ENCODE assay signal across 10 cellular contexts in genomic region chr14:36604757-36605505, GRCh38. TPM values are rescaled to one million over a fixed set of nuclear protein-coding genes. Genes with fewer than 3 reads are reported as not detected.
A peak's percentile ranks its signal among the peaks of the same experiment; 100 is the strongest.
DNase-seq lines count a peak whose midpoint lies in the region; ATAC-seq, FAIRE-seq and TF ChIP-seq lines count a peak whose summit lies in the region.
"Had no signal": no experiment of that assay in that cellular context is flagged by ENCODE, and none has a peak within 500 bp of the region (broad histone marks: within the 10 kb centered on the region; RNA-seq: fewer than 3 reads in every experiment).

No MANE protein-coding gene starts in this region.

- no peak overlapping the region for H2BK20ac ChIP-seq in H9 (ENCODE audit: low read depth, low read length, poor library complexity, severe bottlenecking)

- WGBS in H9 (ENCODE audit: extremely low coverage, insufficient read length, low lambda C conversion rate): no CpG with 5 or more reads among the region's 4 CpGs

- H2BK15ac ChIP-seq in H9 (ENCODE audit: low read depth, low read length): no peak overlapping the region

- peak; percentile 50 for DNase-seq in activated CD8-positive, alpha-beta memory T cell treated with anti-CD3 and anti-CD28 coated beads, Interleukin-2, amount 10 ng/mL, durations not matched to agents 7 days and 5 days
- no peak for DNase-seq in activated CD8-positive, alpha-beta memory T cell treated with anti-CD3 and anti-CD28 coated beads, Interleukin-2, amount 50 U/mL, for 4 hours
- DNase-seq in H9: peak; percentile 69
- DNase-seq in M059J (ENCODE audit: low read depth): peak; percentile 75
- peak; percentile 84 for DNase-seq in OCI-M1 (lab: John Stamatoyannopoulos, UW)
- DNase-seq in bronchial epithelial cell (ENCODE audit: low read depth): peak; percentile 69
- DNase-seq in kidney tubule cell (ENCODE audit: low spot score): peak; percentile 80
- DNase-seq in thoracic aorta (ENCODE audit: low spot score): no peak

- H3K36me3 ChIP-seq in bronchial epithelial cell (ENCODE audit: control insufficient read depth, insufficient read depth, low read length): no peaks in the 10 kb centered on the region
- H3K36me3 ChIP-seq in thoracic aorta: no peaks in the 10 kb centered on the region

- no peak overlapping the region for H2AFZ ChIP-seq in H9 (ENCODE audit: low read length)

- no peak overlapping the region for H4K8ac ChIP-seq in H9 (replicated peaks; ENCODE audit: insufficient read length, low read depth, low read length)

- H3K79me1 ChIP-seq in H9 (ENCODE audit: insufficient read depth, low read depth, low read length, poor library complexity, severe bottlenecking): no peaks in the 10 kb centered on the region

- no peaks in the 10 kb centered on the region for H3K79me2 ChIP-seq in H9 (ENCODE audit: insufficient read depth, low read length)

- no peak overlapping the region for H3K4ac ChIP-seq in H9 (ENCODE audit: low read depth, low read length)

- H3K4me3 ChIP-seq in bronchial epithelial cell (ENCODE audit: low read depth, low read length): no peak overlapping the region
- no peak overlapping the region for H3K4me3 ChIP-seq in thoracic aorta

- CTCF ChIA-PET in activated CD8-positive, alpha-beta memory T cell treated with anti-CD3 and anti-CD28 coated beads, Interleukin-2, amount 10 ng/mL, durations not matched to agents 7 days and 5 days (lab: Charles Lee): interaction anchor here (0.6 to 2.4 kb wide), 7 partner anchors 11 to 750 kb away, joined by 3 to 18 read pairs (median 3); no protein-coding TSS in a partner anchor

- no peak overlapping the region for H4K5ac ChIP-seq in H9 (ENCODE audit: insufficient read length, low read depth, low read length)

- H3K23ac ChIP-seq in H9 (ENCODE audit: insufficient read length, low read depth, low read length): no peak overlapping the region

- no peaks in the 10 kb centered on the region for H3K4me1 Mint-ChIP-seq in activated CD8-positive, alpha-beta memory T cell treated with anti-CD3 and anti-CD28 coated beads, Interleukin-2, amount 10 ng/mL, durations not matched to agents 7 days and 5 days
- peaks cover 18 to 21% of the 10 kb centered on the region in 2 experiments for H3K4me1 Mint-ChIP-seq in H9
- H3K4me1 Mint-ChIP-seq: CD8-positive, alpha-beta memory T cell had no signal

- no peak overlapping the region for H3K56ac ChIP-seq in H9 (ENCODE audit: insufficient read length, low read depth, low read length)

- no peak overlapping the region for H2BK120ac ChIP-seq in H9 (ENCODE audit: low read depth, low read length, poor library complexity, severe bottlenecking)

- no peaks in the 10 kb centered on the region for H3K23me2 ChIP-seq in H9 (ENCODE audit: insufficient read length, low read depth, low read length, poor library complexity, severe bottlenecking)

- H3K36me3 Mint-ChIP-seq in activated CD8-positive, alpha-beta memory T cell treated with anti-CD3 and anti-CD28 coated beads, Interleukin-2, amount 10 ng/mL, durations not matched to agents 7 days and 5 days: no peaks in the 10 kb centered on the region
- no peaks in the 10 kb centered on the region for H3K36me3 Mint-ChIP-seq in H9 (ENCODE audit: insufficient read depth in 1 of 3, low read depth in 3 of 3)
- H3K36me3 Mint-ChIP-seq: CD8-positive, alpha-beta memory T cell had no signal

- H3K9me3 ChIP-seq in H9 (ENCODE audit: control insufficient read depth, low read depth, low read length) (no peaks in the 10 kb centered on the region), thoracic aorta (no peaks in the 10 kb centered on the region)

- TF ChIP-seq CTCF in H9 (conservative IDR thresholded peaks at IDR 0.05): peak; percentile 80
- TF ChIP-seq CTCF in bronchial epithelial cell (IDR thresholded peaks at IDR 0.05; ENCODE audit: insufficient read depth, low read length, severe bottlenecking): peak; percentile 79
- peak; percentile 54 for TF ChIP-seq CTCF in thoracic aorta (IDR thresholded peaks at IDR 0.05)

- H3T11ph ChIP-seq in H9 (ENCODE audit: low read length): no peak overlapping the region

- H3K14ac ChIP-seq in H9 (ENCODE audit: insufficient read depth, low read length): no peak overlapping the region

- no peak overlapping the region for H3K9ac ChIP-seq in H9 (ENCODE audit: extremely low read depth, insufficient read length, low read length)

- no peak overlapping the region for H2AK5ac ChIP-seq in H9 (ENCODE audit: insufficient read length, low read length)

- no peak for ATAC-seq in activated CD8-positive, alpha-beta memory T cell treated with anti-CD3 and anti-CD28 coated beads, Interleukin-2, amount 10 ng/mL, durations not matched to agents 7 days and 5 days
- no peak for ATAC-seq in thoracic aorta (ENCODE audit: insufficient number of reproducible peaks, low FRiP score, low read depth)
- ATAC-seq: effector memory CD8-positive, alpha-beta T cell had no signal

- H2BK12ac ChIP-seq in H9 (ENCODE audit: insufficient read length, low read depth, low read length): no peak overlapping the region

- H4K91ac ChIP-seq in H9 (ENCODE audit: insufficient read length, low read depth, low read length): no peak overlapping the region

- H3K27me3 ChIP-seq in H9 (ENCODE audit: insufficient read depth, low read length) (no peaks in the 10 kb centered on the region), bronchial epithelial cell (ENCODE audit: control insufficient read depth, insufficient read depth, low read length) (no peaks in the 10 kb centered on the region), thoracic aorta (replicated peaks; ENCODE audit: insufficient read depth) (no peaks in the 10 kb centered on the region)

- no peaks in the 10 kb centered on the region for H3K9me3 Mint-ChIP-seq in activated CD8-positive, alpha-beta memory T cell treated with anti-CD3 and anti-CD28 coated beads, Interleukin-2, amount 10 ng/mL, durations not matched to agents 7 days and 5 days (ENCODE audit: low read depth)
- H3K9me3 Mint-ChIP-seq in H9: no peaks in the 10 kb centered on the region
- H3K9me3 Mint-ChIP-seq: effector memory CD8-positive, alpha-beta T cell had no signal

- H3K27ac ChIP-seq in H9 (ENCODE audit: insufficient read length, low read depth, low read length) (no peak overlapping the region), thoracic aorta (no peak overlapping the region)

- no peak overlapping the region for H3K18ac ChIP-seq in H9 (ENCODE audit: insufficient read length, low read depth, low read length)

- peak; percentile 77 for FAIRE-seq in bronchial epithelial cell (lab: Jason Lieb, UNC)

- H4K20me1 ChIP-seq in H9 (ENCODE audit: control insufficient read depth, insufficient read depth, insufficient read length): no peaks in the 10 kb centered on the region

- no peak overlapping the region for H2BK5ac ChIP-seq in H9 (ENCODE audit: insufficient read length, low read length)

- H3K4me1 ChIP-seq in H9 (ENCODE audit: insufficient read depth, low read length) (peaks cover 3% of the 10 kb centered on the region), thoracic aorta (ENCODE audit: control insufficient read depth in 1 of 2, low read depth in 2 of 2) (no peaks in the 10 kb centered on the region)

- H3K4me2 ChIP-seq in H9 (ENCODE audit: insufficient read depth, insufficient read length, low read length): peak overlapping the region; percentile 30

- no peak overlapping the region for H3K4me3 Mint-ChIP-seq in activated CD8-positive, alpha-beta memory T cell treated with anti-CD3 and anti-CD28 coated beads, Interleukin-2, amount 10 ng/mL, durations not matched to agents 7 days and 5 days
- peak overlapping the region in 1 of 2 experiments; percentile 70; a peak in 4 of 5 replicates for H3K4me3 Mint-ChIP-seq in H9
- H3K4me3 Mint-ChIP-seq: CD8-positive, alpha-beta memory T cell; effector memory CD8-positive, alpha-beta T cell had no signal

- H3K27me3 Mint-ChIP-seq in activated CD8-positive, alpha-beta memory T cell treated with anti-CD3 and anti-CD28 coated beads, Interleukin-2, amount 10 ng/mL, durations not matched to agents 7 days and 5 days: peaks cover 3% of the 10 kb centered on the region
- H3K27me3 Mint-ChIP-seq in H9 (ENCODE audit: low read depth): peaks cover 27% of the 10 kb centered on the region

- H3K27ac Mint-ChIP-seq in activated CD8-positive, alpha-beta memory T cell treated with anti-CD3 and anti-CD28 coated beads, Interleukin-2, amount 10 ng/mL, durations not matched to agents 7 days and 5 days: no peak overlapping the region
- no peak overlapping the region for H3K27ac Mint-ChIP-seq in H9
- H3K27ac Mint-ChIP-seq: CD8-positive, alpha-beta memory T cell; effector memory CD8-positive, alpha-beta T cell had no signal

RNA-seq across cellular contexts. Expression of gene NKX2-8, which starts 22.5 kb away (rescaled TPM):
- total RNA-seq in activated CD8-positive, alpha-beta memory T cell treated with anti-CD3 and anti-CD28 coated beads, Interleukin-2, amount 10 ng/mL, durations not matched to agents 7 days and 5 days: not detected
- total RNA-seq in H9 (2021) (not detected in 2 replicates), bronchial epithelial cell (0.26 and 1.7 TPM in 2 replicates), thoracic aorta (not detected)
- not detected in 2 replicates for total RNA-seq in M059J (2014; rRNA removed; shearing (Covaris generic))
- total RNA-seq: CD8-positive, alpha-beta memory T cell had no signal

RNA-seq across cellular contexts. Expression of gene PAX9, which starts 56.7 kb away (rescaled TPM):
- total RNA-seq in activated CD8-positive, alpha-beta memory T cell treated with anti-CD3 and anti-CD28 coated beads, Interleukin-2, amount 10 ng/mL, durations not matched to agents 7 days and 5 days: not detected
- total RNA-seq in H9 (2021) (not detected in 2 replicates), bronchial epithelial cell (9.7 and 18.4 TPM in 2 replicates), thoracic aorta (1 to 10 TPM in 1 of 2 donors, under 1 TPM in 1; 0.21 to 4.5 TPM)
- total RNA-seq in M059J (2014; rRNA removed; shearing (Covaris generic)): 1.7 and 2.2 TPM in 2 replicates
- total RNA-seq: CD8-positive, alpha-beta memory T cell had no signal

Comparison
In these comparisons a context has a peak if more than half of its experiments do, and no peak if none do; other contexts are left out.
1. DNase-seq: peak in activated CD8-positive, alpha-beta memory T cell treated with anti-CD3 and anti-CD28 coated beads, Interleukin-2, amount 10 ng/mL, durations not matched to agents 7 days and 5 days (single experiment), H9 (single experiment), M059J (single experiment), OCI-M1 (single experiment), bronchial epithelial cell (single experiment) and kidney tubule cell (single experiment); none in activated CD8-positive, alpha-beta memory T cell treated with anti-CD3 and anti-CD28 coated beads, Interleukin-2, amount 50 U/mL, for 4 hours (single experiment) and thoracic aorta (single experiment).
2. Peak in every context shown above with its lines, with median percentiles within 50 percentile points of each other: CTCF ChIP-seq.